In genomic region chr3:30659270-30660127, GRCh38 we compare ENCODE assay signal across 8 cellular contexts. TPM values are rescaled to one million over a fixed set of nuclear protein-coding genes. Genes with fewer than 3 reads are reported as not detected.
DNase-seq lines count a peak whose midpoint lies in the region; ATAC-seq and TF ChIP-seq lines count a peak whose summit lies in the region.

No MANE protein-coding gene starts in this region.

- no peak overlapping the region for H3K4me2 ChIP-seq in H9 (ENCODE audit: insufficient read depth, insufficient read length, low read length)

- H2AFZ ChIP-seq in H9 (ENCODE audit: low read length), result no peak overlapping the region

- ATAC-seq in T-helper 17 cell, result no peak
- ATAC-seq in GM18870 (IDR thresholded peaks at IDR 0.05; ENCODE audit: unreplicated experiment), result no peak
- ATAC-seq in HG02840 (IDR thresholded peaks at IDR 0.05; ENCODE audit: low FRiP score, unreplicated experiment), result no peak
- no peak for ATAC-seq in HG02678 (IDR thresholded peaks at IDR 0.05; ENCODE audit: unreplicated experiment)

- no peak for TF ChIP-seq POLR2A in sigmoid colon (IDR thresholded peaks at IDR 0.05)

- no peak overlapping the region for H4K8ac ChIP-seq in H9 (replicated peaks; ENCODE audit: insufficient read length, low read depth, low read length)

- H3K36me3 Mint-ChIP-seq in H9 (ENCODE audit: insufficient read depth in 1 of 3, low read depth in 3 of 3) (peaks cover 14 to 28% (median 14%) of the 10 kb centered on the region in 3 experiments; a peak in 5 of 7 replicates), T-helper 17 cell (ENCODE audit: low read depth) (peaks cover 11% of the 10 kb centered on the region)

- no peaks in the 10 kb centered on the region for H3K27me3 Mint-ChIP-seq in H9 (ENCODE audit: low read depth)
- H3K27me3 Mint-ChIP-seq in T-helper 17 cell, result no peaks in the 10 kb centered on the region

- H4K20me1 ChIP-seq in H9 (ENCODE audit: control insufficient read depth, insufficient read depth, insufficient read length), result no peaks in the 10 kb centered on the region

- no peak overlapping the region for H2BK12ac ChIP-seq in H9 (ENCODE audit: insufficient read length, low read depth, low read length)

- no peaks in the 10 kb centered on the region for H3K27me3 ChIP-seq in H9 (ENCODE audit: insufficient read depth, low read length)
- H3K27me3 ChIP-seq in sigmoid colon, result no peaks in the 10 kb centered on the region

- H3K9me3 ChIP-seq in H9 (ENCODE audit: control insufficient read depth, low read depth, low read length) (no peaks in the 10 kb centered on the region), T-helper 17 cell (ENCODE audit: control insufficient read depth, low read length, poor library complexity, severe bottlenecking) (no peaks in the 10 kb centered on the region), sigmoid colon (no peaks in the 10 kb centered on the region)

- H3K36me3 ChIP-seq in sigmoid colon, result peaks cover 17 to 53% (median 21%) of the 10 kb centered on the region in 4 donors

- TF ChIP-seq CTCF in H9 (conservative IDR thresholded peaks at IDR 0.05), result no peak
- no peak for TF ChIP-seq CTCF in sigmoid colon (IDR thresholded peaks at IDR 0.05)

- no peak overlapping the region for H3K14ac ChIP-seq in H9 (ENCODE audit: insufficient read depth, low read length)

- H2AK5ac ChIP-seq in H9 (ENCODE audit: insufficient read length, low read length), result no peak overlapping the region

- H3K27ac ChIP-seq in H9 (ENCODE audit: insufficient read length, low read depth, low read length), result peak overlapping the region; percentile 10
- H3K27ac ChIP-seq in sigmoid colon, result peak overlapping the region; percentile 54 to 79 (median 66)

- H2BK5ac ChIP-seq in H9 (ENCODE audit: insufficient read length, low read length), result no peak overlapping the region

- H3K79me1 ChIP-seq in H9 (ENCODE audit: insufficient read depth, low read depth, low read length, poor library complexity, severe bottlenecking), result no peaks in the 10 kb centered on the region

- H3K4me3 ChIP-seq in sigmoid colon, result no peak overlapping the region

- H3K4me1 Mint-ChIP-seq in H9 (peaks cover 46 to 49% of the 10 kb centered on the region in 2 experiments), T-helper 17 cell (peaks cover 77% of the 10 kb centered on the region)

- no peaks in the 10 kb centered on the region for H3K23me2 ChIP-seq in H9 (ENCODE audit: insufficient read length, low read depth, low read length, poor library complexity, severe bottlenecking)

- no peak overlapping the region for H3K18ac ChIP-seq in H9 (ENCODE audit: insufficient read length, low read depth, low read length)

- no CpG with 5 or more reads among the region's 7 CpGs for WGBS in H9 (ENCODE audit: extremely low coverage, insufficient read length, low lambda C conversion rate)
- WGBS in sigmoid colon, 2 donors, result 73 to 81% methylated on average over 7 of the region's 7 CpGs

- TF ChIP-seq EP300 in sigmoid colon (IDR thresholded peaks at IDR 0.05), result no peak

- peak overlapping the region; percentile 63 to 94 (median 86); a peak in 6 of 7 replicates for H3K27ac Mint-ChIP-seq in H9
- peak overlapping the region; percentile 99 for H3K27ac Mint-ChIP-seq in T-helper 17 cell

- DNase-seq in H9, result no peak
- DNase-seq in T-helper 17 cell, result no peak
- peak; percentile 87 for DNase-seq in fibroblast of the conjunctiva (ENCODE audit: low read depth)
- no peak for DNase-seq in sigmoid colon
- DNase-seq in hippocampal formation (lab: John Stamatoyannopoulos, UW), result no peak

- H3K79me2 ChIP-seq in H9 (ENCODE audit: insufficient read depth, low read length), result no peaks in the 10 kb centered on the region

- intact Hi-C loops in sigmoid colon (cut with DNase I), result no loop called here

- H4K5ac ChIP-seq in H9 (ENCODE audit: insufficient read length, low read depth, low read length), result no peak overlapping the region

- H3K4me3 Mint-ChIP-seq in H9 (no peak overlapping the region), T-helper 17 cell (peak overlapping the region; percentile 87)

- H3K9me3 Mint-ChIP-seq in H9, result no peaks in the 10 kb centered on the region

- no peak overlapping the region for H2BK120ac ChIP-seq in H9 (ENCODE audit: low read depth, low read length, poor library complexity, severe bottlenecking)

- no peak overlapping the region for H3K4ac ChIP-seq in H9 (ENCODE audit: low read depth, low read length)

- H3K4me1 ChIP-seq in H9 (ENCODE audit: insufficient read depth, low read length) (peaks cover 18% of the 10 kb centered on the region), sigmoid colon (peaks cover 0 to 100% (median 77%) of the 10 kb centered on the region in 4 donors)

- no peak overlapping the region for H3K23ac ChIP-seq in H9 (ENCODE audit: insufficient read length, low read depth, low read length)

- no peak overlapping the region for H3T11ph ChIP-seq in H9 (ENCODE audit: low read length)

- no peak overlapping the region for H3K9ac ChIP-seq in H9 (ENCODE audit: extremely low read depth, insufficient read length, low read length)

- H3K56ac ChIP-seq in H9 (ENCODE audit: insufficient read length, low read depth, low read length), result no peak overlapping the region

- H4K91ac ChIP-seq in H9 (ENCODE audit: insufficient read length, low read depth, low read length), result no peak overlapping the region

- no peak overlapping the region for H2BK20ac ChIP-seq in H9 (ENCODE audit: low read depth, low read length, poor library complexity, severe bottlenecking)

- H2BK15ac ChIP-seq in H9 (ENCODE audit: low read depth, low read length), result no peak overlapping the region

RNA-seq across cellular contexts. Expression of gene TGFBR2, which starts 53.1 kb away (rescaled TPM):
- total RNA-seq in H9 (2021) (9.6 and 10.6 TPM in 2 replicates), T-helper 17 cell (10 to 100 TPM; 58.4 to 74.5 TPM), sigmoid colon (100 to 1,000 TPM; 215 to 243 (median 234) TPM)
- 10 to 100 TPM in 2 of 3 donors, 1 to 10 TPM in 1; 9.9 to 56.4 (median 32.4) TPM for polyA plus RNA-seq in sigmoid colon
